In genomic region chr12:6423267-6424007, GRCh38 we compare ENCODE assay signal across 8 cellular contexts.
DNase-seq lines count a peak whose midpoint lies in the region; ATAC-seq and TF ChIP-seq lines count a peak whose summit lies in the region.

No MANE protein-coding gene starts in this region.

- DNase-seq in D341Med (ENCODE audit: low spot score) (peak; percentile 90), NCI-H2107 treated with DMSO at 0.1 percent for 48 hours (lab: John Stamatoyannopoulos, UW; ENCODE audit: unreplicated experiment) (peak; percentile 89), T1000 (lab: John Stamatoyannopoulos, UW) (peak; percentile 48), astrocyte of the cerebellum (ENCODE audit: low read depth) (peak; percentile 87), hepatic stellate cell (ENCODE audit: low spot score) (peak; percentile 88), retinal pigment epithelial cell (ENCODE audit: low read depth) (peak; percentile 62)

- POLR2A ChIA-PET in HEK293 (lab: Yijun Ruan, JAX), result interaction anchor here (0.7 to 1.3 kb wide), 4 partner anchors 40 to 97 kb away, joined by 3 to 4 read pairs (median 4); partner anchors contain the start of genes MRPL51 and VAMP1

- no peak overlapping the region for H3K27ac ChIP-seq in HEK293 (ENCODE audit: extremely low read depth, low read depth, low read length)

- H3K36me3 ChIP-seq in HEK293 (ENCODE audit: control insufficient read depth in 2 of 2, insufficient read depth in 1 of 2, low read length in 2 of 2), result no peaks in the 10 kb centered on the region

- in situ Hi-C loops in astrocyte of the cerebellum (cut with HindIII; ENCODE audit: low sequenced_read_pairs), result no loop called here

- no peaks in the 10 kb centered on the region for H3K4me1 ChIP-seq in HEK293 (ENCODE audit: control insufficient read depth, insufficient read depth, low read length)

- ATAC-seq in GM19463 (IDR thresholded peaks at IDR 0.05; ENCODE audit: unreplicated experiment), result no peak

- no peaks in the 10 kb centered on the region for H3K9me3 ChIP-seq in HEK293 (ENCODE audit: control insufficient read depth, insufficient read depth, low read depth, low read length)

- CTCF ChIA-PET in HEK293 (lab: Yijun Ruan, JAX), result interaction anchor here (0.5 to 5.6 kb wide), 33 partner anchors 11 to 1522 kb away, joined by 3 to 73 read pairs (median 4); partner anchors contain the start of gene TNFRSF1A

- no peak overlapping the region for H3K4me3 ChIP-seq in HEK293 (ENCODE audit: low read depth, low read length)
- H3K4me3 ChIP-seq in astrocyte of the cerebellum (ENCODE audit: low read depth, low read length), result no peak overlapping the region
- H3K4me3 ChIP-seq in retinal pigment epithelial cell (ENCODE audit: low read length), result no peak overlapping the region

- TF ChIP-seq CTCF in HEK293 (tag by site-specific recombination; IDR thresholded peaks at IDR 0.05) (peak; percentile 82), astrocyte of the cerebellum (IDR thresholded peaks at IDR 0.05; ENCODE audit: low read depth, low read length, missing control alignments) (peak; percentile 78), retinal pigment epithelial cell (conservative IDR thresholded peaks at IDR 0.05; ENCODE audit: low read depth, low read length) (peak; percentile 78)

TF ChIP-seq in HEK293, 187 proteins besides CTCF, POLR2A, EP300 and RAD21 (continues in another document):
- TF ChIP-seq ZNF521 (tag by site-specific recombination; IDR thresholded peaks at IDR 0.05) (no peak), ZNF561 (tag by site-specific recombination; IDR thresholded peaks at IDR 0.05; ENCODE audit: borderline replicate concordance) (no peak), ZNF16 (tag by site-specific recombination; IDR thresholded peaks at IDR 0.05; ENCODE audit: low read depth) (no peak), ZNF221 (tag by site-specific recombination; IDR thresholded peaks at IDR 0.05; ENCODE audit: borderline replicate concordance) (no peak), ZNF26 (tag by site-specific recombination; IDR thresholded peaks at IDR 0.05) (no peak), ZNF549 (tag by site-specific recombination; IDR thresholded peaks at IDR 0.05) (no peak), ZNF114 (tag by site-specific recombination; IDR thresholded peaks at IDR 0.05) (no peak), ZBTB11 (tag by site-specific recombination; conservative IDR thresholded peaks at IDR 0.05; ENCODE audit: low read depth) (no peak), ZNF701 (tag by site-specific recombination; IDR thresholded peaks at IDR 0.05) (no peak), ZNF132 (tag by site-specific recombination; IDR thresholded peaks at IDR 0.05; ENCODE audit: borderline replicate concordance) (no peak), ZBTB44 (tag by site-specific recombination; IDR thresholded peaks at IDR 0.05) (no peak), TRIM28 (IDR thresholded peaks at IDR 0.05; ENCODE audit: borderline replicate concordance, low read length) (no peak), ZNF555 (tag by site-specific recombination; conservative IDR thresholded peaks at IDR 0.05) (no peak), PRDM1 (tag by site-specific recombination; IDR thresholded peaks at IDR 0.05) (no peak), ZNF585B (tag by site-specific recombination; IDR thresholded peaks at IDR 0.05) (no peak)
- TF ChIP-seq, protein P1, sequence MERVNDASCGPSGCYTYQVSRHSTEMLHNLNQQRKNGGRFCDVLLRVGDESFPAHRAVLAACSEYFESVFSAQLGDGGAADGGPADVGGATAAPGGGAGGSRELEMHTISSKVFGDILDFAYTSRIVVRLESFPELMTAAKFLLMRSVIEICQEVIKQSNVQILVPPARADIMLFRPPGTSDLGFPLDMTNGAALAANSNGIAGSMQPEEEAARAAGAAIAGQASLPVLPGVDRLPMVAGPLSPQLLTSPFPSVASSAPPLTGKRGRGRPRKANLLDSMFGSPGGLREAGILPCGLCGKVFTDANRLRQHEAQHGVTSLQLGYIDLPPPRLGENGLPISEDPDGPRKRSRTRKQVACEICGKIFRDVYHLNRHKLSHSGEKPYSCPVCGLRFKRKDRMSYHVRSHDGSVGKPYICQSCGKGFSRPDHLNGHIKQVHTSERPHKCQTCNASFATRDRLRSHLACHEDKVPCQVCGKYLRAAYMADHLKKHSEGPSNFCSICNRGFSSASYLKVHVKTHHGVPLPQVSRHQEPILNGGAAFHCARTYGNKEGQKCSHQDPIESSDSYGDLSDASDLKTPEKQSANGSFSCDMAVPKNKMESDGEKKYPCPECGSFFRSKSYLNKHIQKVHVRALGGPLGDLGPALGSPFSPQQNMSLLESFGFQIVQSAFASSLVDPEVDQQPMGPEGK (tag by site-specific recombination; IDR thresholded peaks at IDR 0.05), result 0 out of 2 replicates have a peak, but pooled peaks have one; percentile 23
- TF ChIP-seq, protein P2, sequence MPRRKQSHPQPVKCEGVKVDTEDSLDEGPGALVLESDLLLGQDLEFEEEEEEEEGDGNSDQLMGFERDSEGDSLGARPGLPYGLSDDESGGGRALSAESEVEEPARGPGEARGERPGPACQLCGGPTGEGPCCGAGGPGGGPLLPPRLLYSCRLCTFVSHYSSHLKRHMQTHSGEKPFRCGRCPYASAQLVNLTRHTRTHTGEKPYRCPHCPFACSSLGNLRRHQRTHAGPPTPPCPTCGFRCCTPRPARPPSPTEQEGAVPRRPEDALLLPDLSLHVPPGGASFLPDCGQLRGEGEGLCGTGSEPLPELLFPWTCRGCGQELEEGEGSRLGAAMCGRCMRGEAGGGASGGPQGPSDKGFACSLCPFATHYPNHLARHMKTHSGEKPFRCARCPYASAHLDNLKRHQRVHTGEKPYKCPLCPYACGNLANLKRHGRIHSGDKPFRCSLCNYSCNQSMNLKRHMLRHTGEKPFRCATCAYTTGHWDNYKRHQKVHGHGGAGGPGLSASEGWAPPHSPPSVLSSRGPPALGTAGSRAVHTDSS (tag by site-specific recombination; IDR thresholded peaks at IDR 0.05), result no peak
